1 cellular context compared by ENCODE assay signal in the genomic region with DNA sequence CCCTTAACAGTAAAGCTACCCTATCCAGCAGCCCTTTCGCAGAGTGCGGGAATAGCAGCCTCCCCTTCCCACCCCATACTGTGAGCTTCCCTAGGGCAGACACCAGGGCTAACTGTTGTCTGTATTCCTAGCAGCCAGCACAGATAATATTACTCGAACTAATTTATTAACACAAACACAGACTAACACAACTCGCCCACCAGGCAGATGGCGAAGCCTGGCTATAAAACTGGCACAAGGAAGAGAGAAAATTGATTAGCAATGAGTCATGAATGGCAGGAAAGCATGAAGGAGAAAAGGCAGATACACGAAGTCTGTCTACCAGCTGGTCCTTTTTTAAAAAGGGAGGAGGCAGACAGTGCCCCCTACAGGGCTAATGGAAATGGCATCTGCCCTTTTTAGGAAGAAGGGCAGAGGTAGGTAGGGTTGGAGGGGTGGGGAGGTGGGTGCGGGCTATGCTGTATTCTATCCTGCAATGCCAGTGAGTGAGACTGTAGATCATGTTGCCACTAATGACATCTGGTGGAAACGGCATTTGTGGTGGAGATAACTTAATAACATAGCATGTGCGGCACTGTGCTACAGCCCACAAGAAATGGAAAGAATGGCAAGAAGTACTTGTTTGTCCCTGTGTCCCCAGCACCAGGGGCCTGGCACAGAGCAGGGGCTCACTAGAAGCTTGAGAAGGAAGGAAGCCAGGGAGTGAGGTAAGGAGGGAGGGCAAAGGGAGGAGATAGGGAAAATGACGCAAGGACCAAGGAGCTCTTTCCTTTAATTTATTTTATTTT.
TF ChIP-seq lines count a peak whose summit lies in the region.

No MANE protein-coding gene starts in this region.

TF ChIP-seq in HCT116, 20 proteins besides CTCF, POLR2A, EP300 and RAD21 (continued from another document):
- TF ChIP-seq, protein P1, sequence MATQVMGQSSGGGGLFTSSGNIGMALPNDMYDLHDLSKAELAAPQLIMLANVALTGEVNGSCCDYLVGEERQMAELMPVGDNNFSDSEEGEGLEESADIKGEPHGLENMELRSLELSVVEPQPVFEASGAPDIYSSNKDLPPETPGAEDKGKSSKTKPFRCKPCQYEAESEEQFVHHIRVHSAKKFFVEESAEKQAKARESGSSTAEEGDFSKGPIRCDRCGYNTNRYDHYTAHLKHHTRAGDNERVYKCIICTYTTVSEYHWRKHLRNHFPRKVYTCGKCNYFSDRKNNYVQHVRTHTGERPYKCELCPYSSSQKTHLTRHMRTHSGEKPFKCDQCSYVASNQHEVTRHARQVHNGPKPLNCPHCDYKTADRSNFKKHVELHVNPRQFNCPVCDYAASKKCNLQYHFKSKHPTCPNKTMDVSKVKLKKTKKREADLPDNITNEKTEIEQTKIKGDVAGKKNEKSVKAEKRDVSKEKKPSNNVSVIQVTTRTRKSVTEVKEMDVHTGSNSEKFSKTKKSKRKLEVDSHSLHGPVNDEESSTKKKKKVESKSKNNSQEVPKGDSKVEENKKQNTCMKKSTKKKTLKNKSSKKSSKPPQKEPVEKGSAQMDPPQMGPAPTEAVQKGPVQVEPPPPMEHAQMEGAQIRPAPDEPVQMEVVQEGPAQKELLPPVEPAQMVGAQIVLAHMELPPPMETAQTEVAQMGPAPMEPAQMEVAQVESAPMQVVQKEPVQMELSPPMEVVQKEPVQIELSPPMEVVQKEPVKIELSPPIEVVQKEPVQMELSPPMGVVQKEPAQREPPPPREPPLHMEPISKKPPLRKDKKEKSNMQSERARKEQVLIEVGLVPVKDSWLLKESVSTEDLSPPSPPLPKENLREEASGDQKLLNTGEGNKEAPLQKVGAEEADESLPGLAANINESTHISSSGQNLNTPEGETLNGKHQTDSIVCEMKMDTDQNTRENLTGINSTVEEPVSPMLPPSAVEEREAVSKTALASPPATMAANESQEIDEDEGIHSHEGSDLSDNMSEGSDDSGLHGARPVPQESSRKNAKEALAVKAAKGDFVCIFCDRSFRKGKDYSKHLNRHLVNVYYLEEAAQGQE (IDR thresholded peaks at IDR 0.05; ENCODE audit: low read depth): no peak
- TF ChIP-seq, protein P2, sequence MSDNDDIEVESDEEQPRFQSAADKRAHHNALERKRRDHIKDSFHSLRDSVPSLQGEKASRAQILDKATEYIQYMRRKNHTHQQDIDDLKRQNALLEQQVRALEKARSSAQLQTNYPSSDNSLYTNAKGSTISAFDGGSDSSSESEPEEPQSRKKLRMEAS (IDR thresholded peaks at IDR 0.05): peak; percentile 61
- TF ChIP-seq, protein P3, sequence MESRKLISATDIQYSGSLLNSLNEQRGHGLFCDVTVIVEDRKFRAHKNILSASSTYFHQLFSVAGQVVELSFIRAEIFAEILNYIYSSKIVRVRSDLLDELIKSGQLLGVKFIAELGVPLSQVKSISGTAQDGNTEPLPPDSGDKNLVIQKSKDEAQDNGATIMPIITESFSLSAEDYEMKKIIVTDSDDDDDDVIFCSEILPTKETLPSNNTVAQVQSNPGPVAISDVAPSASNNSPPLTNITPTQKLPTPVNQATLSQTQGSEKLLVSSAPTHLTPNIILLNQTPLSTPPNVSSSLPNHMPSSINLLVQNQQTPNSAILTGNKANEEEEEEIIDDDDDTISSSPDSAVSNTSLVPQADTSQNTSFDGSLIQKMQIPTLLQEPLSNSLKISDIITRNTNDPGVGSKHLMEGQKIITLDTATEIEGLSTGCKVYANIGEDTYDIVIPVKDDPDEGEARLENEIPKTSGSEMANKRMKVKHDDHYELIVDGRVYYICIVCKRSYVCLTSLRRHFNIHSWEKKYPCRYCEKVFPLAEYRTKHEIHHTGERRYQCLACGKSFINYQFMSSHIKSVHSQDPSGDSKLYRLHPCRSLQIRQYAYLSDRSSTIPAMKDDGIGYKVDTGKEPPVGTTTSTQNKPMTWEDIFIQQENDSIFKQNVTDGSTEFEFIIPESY (IDR thresholded peaks at IDR 0.05; ENCODE audit: extremely low read depth, insufficient replicate concordance, low read length): no peak
- TF ChIP-seq ZNF274 (IDR thresholded peaks at IDR 0.05; ENCODE audit: low read depth, low read length) (no peak), SRF (IDR thresholded peaks at IDR 0.05; ENCODE audit: low read depth) (peak; percentile 98), ZFX (IDR thresholded peaks at IDR 0.05) (no peak)
- TF ChIP-seq, protein P4, sequence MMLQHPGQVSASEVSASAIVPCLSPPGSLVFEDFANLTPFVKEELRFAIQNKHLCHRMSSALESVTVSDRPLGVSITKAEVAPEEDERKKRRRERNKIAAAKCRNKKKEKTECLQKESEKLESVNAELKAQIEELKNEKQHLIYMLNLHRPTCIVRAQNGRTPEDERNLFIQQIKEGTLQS (IDR thresholded peaks at IDR 0.05): no peak
